1 cellular context compared by ENCODE assay signal in genomic region chr14:103097994-103098957, GRCh38.
TF ChIP-seq lines count a peak whose summit lies in the region.

No MANE protein-coding gene starts in this region.

TF ChIP-seq in HepG2, 621 proteins besides CTCF, POLR2A, EP300 and RAD21 (continued from another document):
- TF ChIP-seq, protein P1, sequence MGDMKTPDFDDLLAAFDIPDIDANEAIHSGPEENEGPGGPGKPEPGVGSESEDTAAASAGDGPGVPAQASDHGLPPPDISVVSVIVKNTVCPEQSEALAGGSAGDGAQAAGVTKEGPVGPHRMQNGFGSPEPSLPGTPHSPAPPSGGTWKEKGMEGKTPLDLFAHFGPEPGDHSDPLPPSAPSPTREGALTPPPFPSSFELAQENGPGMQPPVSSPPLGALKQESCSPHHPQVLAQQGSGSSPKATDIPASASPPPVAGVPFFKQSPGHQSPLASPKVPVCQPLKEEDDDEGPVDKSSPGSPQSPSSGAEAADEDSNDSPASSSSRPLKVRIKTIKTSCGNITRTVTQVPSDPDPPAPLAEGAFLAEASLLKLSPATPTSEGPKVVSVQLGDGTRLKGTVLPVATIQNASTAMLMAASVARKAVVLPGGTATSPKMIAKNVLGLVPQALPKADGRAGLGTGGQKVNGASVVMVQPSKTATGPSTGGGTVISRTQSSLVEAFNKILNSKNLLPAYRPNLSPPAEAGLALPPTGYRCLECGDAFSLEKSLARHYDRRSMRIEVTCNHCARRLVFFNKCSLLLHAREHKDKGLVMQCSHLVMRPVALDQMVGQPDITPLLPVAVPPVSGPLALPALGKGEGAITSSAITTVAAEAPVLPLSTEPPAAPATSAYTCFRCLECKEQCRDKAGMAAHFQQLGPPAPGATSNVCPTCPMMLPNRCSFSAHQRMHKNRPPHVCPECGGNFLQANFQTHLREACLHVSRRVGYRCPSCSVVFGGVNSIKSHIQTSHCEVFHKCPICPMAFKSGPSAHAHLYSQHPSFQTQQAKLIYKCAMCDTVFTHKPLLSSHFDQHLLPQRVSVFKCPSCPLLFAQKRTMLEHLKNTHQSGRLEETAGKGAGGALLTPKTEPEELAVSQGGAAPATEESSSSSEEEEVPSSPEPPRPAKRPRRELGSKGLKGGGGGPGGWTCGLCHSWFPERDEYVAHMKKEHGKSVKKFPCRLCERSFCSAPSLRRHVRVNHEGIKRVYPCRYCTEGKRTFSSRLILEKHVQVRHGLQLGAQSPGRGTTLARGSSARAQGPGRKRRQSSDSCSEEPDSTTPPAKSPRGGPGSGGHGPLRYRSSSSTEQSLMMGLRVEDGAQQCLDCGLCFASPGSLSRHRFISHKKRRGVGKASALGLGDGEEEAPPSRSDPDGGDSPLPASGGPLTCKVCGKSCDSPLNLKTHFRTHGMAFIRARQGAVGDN (CRISPR knock-in tag; IDR thresholded peaks at IDR 0.05): peak; percentile 68
- no peak; the same call in 1 of the 2 replicates for TF ChIP-seq ARNT2 (CRISPR knock-in tag; IDR thresholded peaks at IDR 0.05; ENCODE audit: low read depth)
- no peak for TF ChIP-seq SNAPC2 (CRISPR knock-in tag; IDR thresholded peaks at IDR 0.05)
